ENCODE assay signal across 17 cellular contexts in genomic region chr7:151987748-151988529, GRCh38. TPM values are rescaled to one million over a fixed set of nuclear protein-coding genes. Genes with fewer than 3 reads are reported as not detected.
A peak's percentile ranks its signal among the peaks of the same experiment; 100 is the strongest.
DNase-seq lines count a peak whose midpoint lies in the region; ATAC-seq and TF ChIP-seq lines count a peak whose summit lies in the region.
"Had no signal": no experiment of that assay in that cellular context is flagged by ENCODE, and none has a peak within 500 bp of the region (broad histone marks: within the 10 kb centered on the region; RNA-seq: fewer than 3 reads in every experiment).

No MANE protein-coding gene starts in this region.

- peaks cover 5 to 9% (median 6%) of the 10 kb centered on the region in 3 donors for H3K27me3 Mint-ChIP-seq in CD14-positive monocyte (ENCODE audit: low read depth in 3 of 3)

- peaks cover 0 to 4% (median 0%) of the 10 kb centered on the region in 7 donors for H3K9me3 Mint-ChIP-seq in CD14-positive monocyte
- H3K9me3 Mint-ChIP-seq: activated B cell treated with CpG ODN at 0.5 μM for 24 hours; activated naive CD4-positive, alpha-beta T cell treated with anti-CD3 and anti-CD28 coated beads, Interleukin-2, amount 50 U/mL, for 24 hours had no signal

- no peak overlapping the region for H3K27ac Mint-ChIP-seq in CD14-positive monocyte
- H3K27ac Mint-ChIP-seq: activated B cell treated with CpG ODN at 0.5 μM for 24 hours; activated naive CD4-positive, alpha-beta T cell treated with anti-CD3 and anti-CD28 coated beads, Interleukin-2, amount 50 U/mL, for 24 hours had no signal

- peaks cover 0 to 28% of the 10 kb centered on the region in 2 donors for H3K27me3 ChIP-seq in left lung
- H3K27me3 ChIP-seq: BLaER1, vagina had no signal

- ATAC-seq in HG03045 (IDR thresholded peaks at IDR 0.05; ENCODE audit: unreplicated experiment) (no peak), left lung (no peak)
- ATAC-seq: HCT116 had no signal

- H3K4me3 ChIP-seq in SK-N-MC (no peak overlapping the region), fibroblast of mammary gland (ENCODE audit: control insufficient read depth, low read depth, low read length) (no peak overlapping the region), left lung (no peak overlapping the region)
- H3K4me3 ChIP-seq: BLaER1, prostate gland, vagina had no signal

- intact Hi-C loops in left lung (cut with DNase I) = no loop called here
- intact Hi-C loops in CD14-positive monocyte (cut with micrococcal nuclease) = loop anchor here in 1 of 2 donors (5.0 kb wide), 1 partner anchor 46 kb away; no protein-coding TSS in a partner anchor

- H3K36me3 Mint-ChIP-seq in CD14-positive monocyte = no peaks in the 10 kb centered on the region
- H3K36me3 Mint-ChIP-seq: activated naive CD4-positive, alpha-beta T cell treated with anti-CD3 and anti-CD28 coated beads, Interleukin-2, amount 50 U/mL, for 24 hours had no signal

- DNase-seq in EH (ENCODE audit: low read depth) (peak; percentile 37), SK-N-MC (ENCODE audit: low read depth, low spot score) (no peak), fibroblast of mammary gland (ENCODE audit: low read depth) (peak; percentile 63), occipital lobe (lab: John Stamatoyannopoulos, UW) (peak; percentile 26), NCI-H345 (lab: John Stamatoyannopoulos, UW) (no peak), left lung (no peak), CD14-positive monocyte (ENCODE audit: low spot score) (no peak)
- DNase-seq: activated B cell treated with CpG ODN at 0.5 μM for 24 hours; activated CD8-positive, alpha-beta memory T cell treated with anti-CD3 and anti-CD28 coated beads, Interleukin-2, amount 50 U/mL, for 48 hours; midbrain; NCI-H2171 treated with DMSO at 0.1 percent for 48 hours had no signal

- no peak for TF ChIP-seq CTCF in fibroblast of mammary gland (conservative IDR thresholded peaks at IDR 0.05; ENCODE audit: control insufficient read depth, insufficient read depth, low read depth, low read length)
- no peak for TF ChIP-seq CTCF in left lung (IDR thresholded peaks at IDR 0.05)
- TF ChIP-seq CTCF in CD14-positive monocyte (IDR thresholded peaks at IDR 0.05) = no peak

- H3K27ac ChIP-seq in SK-N-MC = peak overlapping the region; percentile 36; the same call in 1 of the 2 replicates
- H3K27ac ChIP-seq in left lung = no peak overlapping the region
- H3K27ac ChIP-seq: BLaER1, prostate gland, vagina had no signal

- peaks cover 10% of the 10 kb centered on the region for H3K4me1 Mint-ChIP-seq in CD14-positive monocyte
- H3K4me1 Mint-ChIP-seq: activated B cell treated with CpG ODN at 0.5 μM for 24 hours had no signal

- H3K4me1 ChIP-seq in left lung = no peaks in the 10 kb centered on the region
- H3K4me1 ChIP-seq: BLaER1, prostate gland, vagina had no signal

- H3K36me3 ChIP-seq in SK-N-MC (ENCODE audit: insufficient read depth, low read length) (no peaks in the 10 kb centered on the region), left lung (no peaks in the 10 kb centered on the region)
- H3K36me3 ChIP-seq: BLaER1, prostate gland, vagina had no signal

- no peak overlapping the region for H3K9ac ChIP-seq in SK-N-MC (ENCODE audit: insufficient read length)
- H3K9ac ChIP-seq: BLaER1 had no signal

- no peak overlapping the region for H3K4me3 Mint-ChIP-seq in CD14-positive monocyte
- H3K4me3 Mint-ChIP-seq: activated B cell treated with CpG ODN at 0.5 μM for 24 hours; activated naive CD4-positive, alpha-beta T cell treated with anti-CD3 and anti-CD28 coated beads, Interleukin-2, amount 50 U/mL, for 24 hours had no signal

- H3K9me3 ChIP-seq in SK-N-MC (ENCODE audit: low read depth, low read length) (no peaks in the 10 kb centered on the region), left lung (no peaks in the 10 kb centered on the region)
- H3K9me3 ChIP-seq: BLaER1, prostate gland, vagina had no signal

RNA-seq across cellular contexts. Expression of gene GALNTL5, which starts 31.7 kb away (rescaled TPM):
- total RNA-seq in occipital lobe = not detected
- not detected for total RNA-seq in left lung
- polyA plus RNA-seq in CD14-positive monocyte = not detected
- total RNA-seq: activated B cell treated with CpG ODN at 0.5 μM for 24 hours, vagina had no signal

RNA-seq across cellular contexts. Expression of gene GALNT11, which starts 37.5 kb away (rescaled TPM):
- total RNA-seq in occipital lobe = 57.7 TPM
- 10 to 100 TPM; 36.5 to 42.2 TPM for total RNA-seq in left lung
- 10 to 100 TPM; 17.7 to 20.6 TPM for polyA plus RNA-seq in CD14-positive monocyte

Comparison
In these comparisons a context has a peak if more than half of its experiments do, and no peak if none do; other contexts are left out.
1. DNase-seq: peak in EH (single experiment), fibroblast of mammary gland (single experiment) and occipital lobe (single experiment); none in SK-N-MC (single experiment), NCI-H345 (single experiment), left lung (0 of 2) and CD14-positive monocyte (single experiment).